1 cellular context compared by ENCODE assay signal in genomic region chr11:19984048-19984742, GRCh38.
TF ChIP-seq lines count a peak whose summit lies in the region.

No MANE protein-coding gene starts in this region.

TF ChIP-seq in SK-N-SH, 30 proteins besides CTCF, POLR2A, EP300 and RAD21 (continued from another document):
- TF ChIP-seq REST (IDR thresholded peaks at IDR 0.05; ENCODE audit: low read depth, low read length) (no peak), FOXJ3 (CRISPR knock-in tag; IDR thresholded peaks at IDR 0.05) (no peak), GATA2 (CRISPR knock-in tag; IDR thresholded peaks at IDR 0.05) (no peak), EZH2phosphoT487 (IDR thresholded peaks at IDR 0.05; ENCODE audit: borderline replicate concordance, low read depth) (no peak), PBX3 (IDR thresholded peaks at IDR 0.05) (no peak)
